8 cellular contexts compared by ENCODE assay signal in genomic region chr3:12866836-12867235, GRCh38.
"Had no signal": no experiment of that assay in that cellular context is flagged by ENCODE, and none has a peak within 500 bp of the region (broad histone marks: within the 10 kb centered on the region; RNA-seq: fewer than 3 reads in every experiment).

No MANE protein-coding gene starts in this region.

- DNase-seq: GDM1, GF-D8 had no signal

- H3K4me3 ChIP-seq: GM12878 had no signal

- FAIRE-seq: G401.6, GM12878, GM12891, GM12892, GM18507, GM19239 had no signal

- ATAC-seq: GM12878 had no signal
